1 cellular context compared by ENCODE assay signal in the genomic region with DNA sequence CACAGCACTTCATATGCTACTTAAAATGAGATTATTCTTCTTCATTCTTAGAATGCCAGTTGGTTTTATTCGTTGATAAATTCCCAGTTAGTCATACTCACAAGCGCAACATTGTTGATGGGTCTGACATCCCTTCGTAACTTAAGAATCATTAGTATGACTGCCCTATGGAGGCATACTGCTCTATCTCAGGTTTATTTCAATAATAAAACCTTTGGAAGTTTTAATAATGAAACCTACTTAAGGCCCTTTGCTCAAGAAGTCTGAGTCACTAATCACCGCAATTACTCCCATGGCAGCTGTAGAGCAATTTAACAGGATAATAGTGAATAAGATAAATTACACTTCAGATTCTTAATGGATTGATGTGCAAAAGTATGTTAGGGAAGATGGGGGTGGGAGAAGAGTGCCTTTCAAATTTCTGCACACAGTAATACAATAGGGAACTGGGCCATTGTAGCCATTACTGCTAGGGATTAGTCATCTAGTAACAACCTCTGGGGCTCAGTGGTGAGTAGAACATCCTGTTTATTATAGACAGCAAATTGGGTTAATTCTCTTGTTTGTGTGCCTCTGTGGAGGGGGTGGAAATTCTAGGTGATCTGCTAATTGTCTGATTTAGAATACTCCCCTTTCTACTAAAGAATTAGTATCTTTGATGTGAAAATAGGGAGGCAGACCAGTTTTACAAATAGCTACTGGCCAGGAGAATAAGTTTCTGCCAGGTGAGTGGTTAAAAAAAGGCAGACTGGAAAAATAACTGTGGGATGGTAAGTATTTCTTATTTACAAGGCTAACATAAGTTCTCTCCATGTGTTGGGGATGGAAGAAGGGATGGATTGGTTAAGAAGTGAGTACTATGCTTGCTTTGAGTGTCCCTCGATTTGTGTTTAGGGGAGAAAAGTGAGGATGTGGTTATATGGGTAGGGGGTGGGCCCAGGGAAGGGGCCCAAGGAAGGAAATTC.
TF ChIP-seq lines count a peak whose summit lies in the region.

No MANE protein-coding gene starts in this region.

TF ChIP-seq in GM12878, 131 proteins besides CTCF, POLR2A, EP300 and RAD21 (continued from another document):
- TF ChIP-seq JUND (IDR thresholded peaks at IDR 0.05; ENCODE audit: low read depth, low read length): peak; percentile 84; the same call in 1 of the 2 replicates
- peak; percentile 84 for TF ChIP-seq IRF4 (IDR thresholded peaks at IDR 0.05; ENCODE audit: low read depth, low read length)
